In genomic region chr10:36538945-36539586, GRCh38 we compare ENCODE assay signal across 13 cellular contexts.
DNase-seq lines count a peak whose midpoint lies in the region; ATAC-seq and TF ChIP-seq lines count a peak whose summit lies in the region.
"Had no signal": no experiment of that assay in that cellular context is flagged by ENCODE, and none has a peak within 500 bp of the region (broad histone marks: within the 10 kb centered on the region; RNA-seq: fewer than 3 reads in every experiment).

No MANE protein-coding gene starts in this region.

- H3K9ac ChIP-seq in GM23248, result no peak overlapping the region

- H3K4me3 ChIP-seq in GM23248, result no peak overlapping the region
- H3K4me3 ChIP-seq in psoas muscle, result no peak overlapping the region
- H3K4me3 ChIP-seq: PC-9 had no signal

- intact Hi-C loops in psoas muscle (cut with DNase I), result no loop called here

- H3K36me3 ChIP-seq in GM23248 (ENCODE audit: low read depth) (no peaks in the 10 kb centered on the region), psoas muscle (ENCODE audit: insufficient read depth in 1 of 2, low read depth in 1 of 2) (no peaks in the 10 kb centered on the region)

- DNase-seq in A172 (ENCODE audit: low spot score) (peak; percentile 91), GM23248 (peak; percentile 45), T1000 (lab: John Stamatoyannopoulos, UW) (peak; percentile 7), glomerular visceral epithelial cell (ENCODE audit: extremely low spot score) (peak; percentile 23), DMS 273 treated with DMSO at 0.1 percent for 48 hours (lab: John Stamatoyannopoulos, UW) (no peak), psoas muscle (no peak), NCI-H1930 (lab: John Stamatoyannopoulos, UW) (no peak)
- DNase-seq: activated CD4-positive, alpha-beta T cell treated with anti-CD3 and anti-CD28 coated beads for 36 hours; CD4-positive, CD25-positive, alpha-beta regulatory T cell; midbrain; NCI-H1092 had no signal

- H4K20me1 ChIP-seq in GM23248 (ENCODE audit: insufficient read depth), result no peaks in the 10 kb centered on the region

- H3K4me1 ChIP-seq in GM23248 (ENCODE audit: insufficient read depth) (peaks cover 29% of the 10 kb centered on the region), psoas muscle (no peaks in the 10 kb centered on the region)

- H3K79me2 ChIP-seq in GM23248 (ENCODE audit: insufficient read depth), result no peaks in the 10 kb centered on the region

- H3F3A ChIP-seq in GM23248 (ENCODE audit: insufficient read depth), result peaks cover 30% of the 10 kb centered on the region

- no peak for TF ChIP-seq CTCF in psoas muscle (IDR thresholded peaks at IDR 0.05)

- H2AFZ ChIP-seq in GM23248, result peak overlapping the region; percentile 30
- H2AFZ ChIP-seq: PC-9 had no signal

- in situ Hi-C loops in GM23248 (cut with MboI), result no loop called here

- WGBS in GM23248 (ENCODE audit: low coverage in 1 of 2, low lambda C conversion rate in 2 of 2, missing lambda C conversion rate in 2 of 2), 2 experiments, result 41% methylated on average over 3 of the region's 3 CpGs
- WGBS in psoas muscle, 3 donors, result 46 to 51% (median 50%) methylated on average over 3 of the region's 3 CpGs

- no peak overlapping the region for H3K4me2 ChIP-seq in GM23248 (ENCODE audit: unreplicated experiment)
- H3K4me2 ChIP-seq: PC-9 had no signal

- no peak overlapping the region for H3K27ac ChIP-seq in GM23248
- H3K27ac ChIP-seq in psoas muscle, result no peak overlapping the region
- H3K27ac ChIP-seq: PC-9 had no signal

- H3K27me3 ChIP-seq in GM23248 (replicated peaks; ENCODE audit: insufficient read depth), result no peaks in the 10 kb centered on the region
- no peaks in the 10 kb centered on the region for H3K27me3 ChIP-seq in psoas muscle (ENCODE audit: insufficient read depth in 3 of 3, low read length in 2 of 3)

- ATAC-seq in psoas muscle, result no peak
- ATAC-seq in HG02571 (IDR thresholded peaks at IDR 0.05; ENCODE audit: unreplicated experiment), result no peak
- ATAC-seq: activated CD4-positive, alpha-beta T cell treated with anti-CD3 and anti-CD28 coated beads for 36 hours had no signal

- no peaks in the 10 kb centered on the region for H3K9me2 ChIP-seq in GM23248 (ENCODE audit: insufficient read depth)

- H3K9me3 ChIP-seq in GM23248 (ENCODE audit: low read depth), result no peaks in the 10 kb centered on the region
- no peaks in the 10 kb centered on the region for H3K9me3 ChIP-seq in psoas muscle

Comparison
In these comparisons a context has a peak if more than half of its experiments do, and no peak if none do; other contexts are left out.
1. DNase-seq: peak in A172 (single experiment), GM23248 (single experiment), T1000 (single experiment) and glomerular visceral epithelial cell (single experiment); none in DMS 273 treated with DMSO at 0.1 percent for 48 hours (single experiment), psoas muscle (0 of 2) and NCI-H1930 (0 of 2).